ENCODE assay signal across 15 cellular contexts in the genomic region with DNA sequence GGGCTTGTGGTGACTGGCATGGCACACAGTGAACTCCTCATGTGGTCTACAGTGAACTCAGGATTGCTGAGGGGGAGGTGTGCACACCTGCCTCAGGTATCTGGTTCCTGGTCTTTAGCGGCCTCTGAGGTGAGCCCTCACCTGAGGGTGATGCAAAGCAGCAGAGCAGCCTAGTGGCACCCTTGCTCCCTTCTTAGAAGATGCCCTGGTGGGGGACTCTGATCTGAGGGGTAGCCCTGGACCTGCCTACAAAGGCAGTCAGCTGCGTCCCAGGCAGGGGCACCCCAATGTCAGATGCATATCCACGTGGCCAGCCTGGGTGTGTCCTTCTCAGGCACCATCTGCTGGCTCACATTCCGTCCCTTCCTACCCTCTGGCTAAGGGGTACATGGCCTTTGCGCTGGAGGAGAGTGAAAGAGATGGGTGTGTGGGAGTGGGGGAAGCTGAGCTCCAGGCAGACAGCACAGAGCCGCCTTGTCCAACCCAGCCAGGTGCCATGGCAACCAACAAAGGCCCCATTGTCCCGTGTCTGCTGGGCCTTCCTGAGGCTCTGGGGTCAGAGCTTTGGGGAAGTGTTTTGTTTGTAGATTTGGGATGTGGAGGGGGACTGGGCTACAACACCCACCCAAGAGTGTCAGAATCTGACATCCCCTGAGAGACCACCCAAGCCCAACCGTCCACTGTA. TPM values are rescaled to one million over a fixed set of nuclear protein-coding genes. Genes with fewer than 3 reads are reported as not detected.
DNase-seq lines count a peak whose midpoint lies in the region; ATAC-seq and TF ChIP-seq lines count a peak whose summit lies in the region.
"Had no signal": no experiment of that assay in that cellular context is flagged by ENCODE, and none has a peak within 500 bp of the region (broad histone marks: within the 10 kb centered on the region; RNA-seq: fewer than 3 reads in every experiment).

No MANE protein-coding gene starts in this region.

- H3F3A ChIP-seq in PC-3 (ENCODE audit: low read length, unreplicated experiment): no peaks in the 10 kb centered on the region

- H3K4me1 ChIP-seq in HCT116 (ENCODE audit: control insufficient read depth in 1 of 2, insufficient read depth in 2 of 2, low read length in 2 of 2) (peaks cover 20 to 27% of the 10 kb centered on the region in 2 experiments), PC-3 (ENCODE audit: insufficient read depth, low read length) (peaks cover 5% of the 10 kb centered on the region), trophoblast cell (ENCODE audit: control insufficient read depth in 1 of 2, insufficient read depth in 2 of 2, low read length in 2 of 2) (peaks cover 3 to 5% of the 10 kb centered on the region in 2 experiments)

- RAD21 ChIA-PET in HCT116 (lab: Charles Lee; ENCODE audit: low non-redundant PET in 1 of 2, low total read pairs in 2 of 2, uncharacterized antibody in 2 of 2, unreplicated experiment in 2 of 2): interaction anchor here in 1 of 2 experiments (0.7 kb wide), 1 partner anchor 26 kb away, joined by 3 read pairs; no protein-coding TSS in a partner anchor

- H3K9me3 ChIP-seq in HCT116 (ENCODE audit: control insufficient read depth in 1 of 2, insufficient read depth in 1 of 2, low read depth in 1 of 2, low read length in 2 of 2) (no peaks in the 10 kb centered on the region), PC-3 (ENCODE audit: low read length) (no peaks in the 10 kb centered on the region), trophoblast cell (ENCODE audit: insufficient read depth, low read depth, low read length) (no peaks in the 10 kb centered on the region)

- TF ChIP-seq POLR2A in HCT116 (IDR thresholded peaks at IDR 0.05; ENCODE audit: borderline replicate concordance, extremely low read depth, insufficient read depth, insufficient read length): no peak

- no peaks in the 10 kb centered on the region for H3K9me2 ChIP-seq in HCT116 (ENCODE audit: insufficient read depth)
- H3K9me2 ChIP-seq in PC-3 (replicated peaks; ENCODE audit: low read length): no peaks in the 10 kb centered on the region

- H3K14ac ChIP-seq in trophoblast cell (ENCODE audit: low read length): no peak overlapping the region

- no peak overlapping the region for H3K4ac ChIP-seq in trophoblast cell (ENCODE audit: low read depth, low read length)

- H3K9ac ChIP-seq in HCT116 (ENCODE audit: low read length) (no peak overlapping the region), PC-3 (ENCODE audit: low read length) (no peak overlapping the region), trophoblast cell (ENCODE audit: low read length) (no peak overlapping the region)

- H3K18ac ChIP-seq in trophoblast cell (ENCODE audit: low read length): no peak overlapping the region

- H2BK120ac ChIP-seq in trophoblast cell (ENCODE audit: insufficient read depth, low read length, poor library complexity): no peak overlapping the region

- intact Hi-C loops in HCT116 (cut with micrococcal nuclease): no loop called here
- intact Hi-C loops in PC-3 (cut with micrococcal nuclease): no loop called here

- no peak overlapping the region for H2AK5ac ChIP-seq in trophoblast cell (ENCODE audit: low read length)

- no peaks in the 10 kb centered on the region for H3K79me1 ChIP-seq in trophoblast cell (ENCODE audit: low read length)

- CTCF ChIA-PET in HCT116 (lab: Charles Lee): no interaction called here
- CTCF ChIA-PET in PC-3 (lab: Charles Lee): no interaction called here

- H3K4me2 ChIP-seq in HCT116 (ENCODE audit: low read length) (peak overlapping the region; percentile 49), PC-3 (ENCODE audit: low read length) (no peak overlapping the region), trophoblast cell (ENCODE audit: low read length) (no peak overlapping the region)

- H3K36me3 ChIP-seq in HCT116 (ENCODE audit: control insufficient read depth in 1 of 2, insufficient read depth in 2 of 2, low read length in 2 of 2) (no peaks in the 10 kb centered on the region), PC-3 (ENCODE audit: low read depth, low read length) (no peaks in the 10 kb centered on the region), trophoblast cell (ENCODE audit: control insufficient read depth in 1 of 2, insufficient read depth in 2 of 2, low read length in 2 of 2) (no peaks in the 10 kb centered on the region)

- ATAC-seq in HCT116 (peak; percentile 53), PC-3 (peak; percentile 42)
- ATAC-seq: stimulated activated memory B cell treated with anti-CD40 and anti-IgM and Interleukin-4, amounts not matched to agents 10 μg/mL and 1 μg/mL and 100 μg/mL, for 72 hours had no signal

- no peaks in the 10 kb centered on the region for H3K27me3 ChIP-seq in HCT116 (ENCODE audit: insufficient read depth, low read length)
- H3K27me3 ChIP-seq in PC-3 (ENCODE audit: low read length): no peaks in the 10 kb centered on the region
- H3K27me3 ChIP-seq in trophoblast cell (ENCODE audit: insufficient read depth, low read length): no peaks in the 10 kb centered on the region

- no peak overlapping the region for H4K91ac ChIP-seq in trophoblast cell (ENCODE audit: low read depth, low read length)

- H4K8ac ChIP-seq in trophoblast cell (ENCODE audit: low read depth, low read length): no peak overlapping the region

- DNase-seq in HCT116 (ENCODE audit: low read depth, low spot score) (peak; percentile 36), PC-3 (peak; percentile 13), globus pallidus (ENCODE audit: low spot score) (peak; percentile 98), putamen (ENCODE audit: low spot score) (peak; percentile 93), NCI-H524 treated with DMSO at 0.1 percent for 48 hours (lab: John Stamatoyannopoulos, UW) (no peak), NCI-H1105 treated with DMSO at 0.1 percent for 48 hours (lab: John Stamatoyannopoulos, UW) (no peak), trophoblast cell (no peak), HUDEP-2 (lab: John Stamatoyannopoulos, UW; ENCODE audit: unreplicated experiment in 76 of 76) (no peak)
- DNase-seq: activated CD4-positive, alpha-beta T cell treated with anti-CD3 and anti-CD28 coated beads for 1 hour; activated effector memory CD4-positive, alpha-beta T cell treated with anti-CD3 and anti-CD28 coated beads, Interleukin-2, amount 50 U/mL, for 16 hours; CD4-positive, alpha-beta T cell; cortex of kidney; NCI-H1694 treated with DMSO at 0.1 percent for 48 hours; stimulated activated CD4-positive, alpha-beta T cell treated with anti-CD3 and anti-CD28 coated beads, Interleukin-12 subunit alpha, Interleukin-12 subunit beta, amount 100 ng/mL, for 4 hours had no signal

- no peak for TF ChIP-seq RAD21 in HCT116 (IDR thresholded peaks at IDR 0.05; ENCODE audit: low read depth)

- peak overlapping the region in 1 of 2 experiments; percentile 17; a peak in 1 of 4 replicates for H3K4me3 ChIP-seq in HCT116 (replicated peaks in 1 of 2; ENCODE audit: low read depth in 1 of 2, low read length in 2 of 2)
- H3K4me3 ChIP-seq in PC-3 (ENCODE audit: low read length): no peak overlapping the region
- H3K4me3 ChIP-seq in trophoblast cell (ENCODE audit: low read depth, low read length): no peak overlapping the region

- TF ChIP-seq CTCF in HCT116 (IDR thresholded peaks at IDR 0.05 in 2 of 3, conservative IDR thresholded peaks at IDR 0.05 in 1 of 3; ENCODE audit: borderline replicate concordance in 1 of 3, insufficient read depth in 1 of 3, low read depth in 2 of 3, low read length in 2 of 3) (no peak), PC-3 (conservative IDR thresholded peaks at IDR 0.05; ENCODE audit: low read depth, low read length) (no peak)

- H2AFZ ChIP-seq in HCT116 (ENCODE audit: low read depth, low read length, poor library complexity, severe bottlenecking) (no peak overlapping the region), PC-3 (ENCODE audit: low read length) (no peak overlapping the region), trophoblast cell (ENCODE audit: insufficient read depth, low read length, poor library complexity) (no peak overlapping the region)

- BruUV-seq in HCT116 (replicated peaks; lab: Mats Ljungman, UMichigan) (no TSS peak), PC-3 (replicated peaks; lab: Mats Ljungman, UMichigan) (no TSS peak)

- no peaks in the 10 kb centered on the region for H4K20me1 ChIP-seq in HCT116 (ENCODE audit: insufficient read depth)
- H4K20me1 ChIP-seq in PC-3 (ENCODE audit: low read length): no peaks in the 10 kb centered on the region

- H2BK12ac ChIP-seq in trophoblast cell (ENCODE audit: low read length): no peak overlapping the region

- WGBS in trophoblast cell (ENCODE audit: extremely low coverage, insufficient coverage, insufficient read length): no CpG with 5 or more reads among the region's 8 CpGs

- H4K12ac ChIP-seq in trophoblast cell (ENCODE audit: low read depth, low read length): no peak overlapping the region

- no peak overlapping the region for H3K23ac ChIP-seq in trophoblast cell (ENCODE audit: low read length)

- peak overlapping the region; percentile 11; the same call in 1 of the 2 replicates for H3K27ac ChIP-seq in HCT116 (ENCODE audit: low read depth, low read length)
- H3K27ac ChIP-seq in PC-3 (ENCODE audit: low read length): no peak overlapping the region
- H3K27ac ChIP-seq in trophoblast cell (ENCODE audit: low read depth, low read length): no peak overlapping the region

- no peak overlapping the region for H2BK5ac ChIP-seq in trophoblast cell (ENCODE audit: low read depth, low read length, poor library complexity)

- H3K79me2 ChIP-seq in HCT116 (ENCODE audit: insufficient read depth, low read length): no peaks in the 10 kb centered on the region
- H3K79me2 ChIP-seq in PC-3 (ENCODE audit: low read length): no peaks in the 10 kb centered on the region
- H3K79me2 ChIP-seq in trophoblast cell (ENCODE audit: control insufficient read depth, insufficient read depth, low read length, poor library complexity): no peaks in the 10 kb centered on the region

- POLR2A ChIA-PET in HCT116 (lab: Charles Lee) (interaction anchor here (0.5 kb wide), 1 partner anchor 54 kb away, joined by 5 read pairs; no protein-coding TSS in a partner anchor), PC-3 (lab: Charles Lee; ENCODE audit: unreplicated experiment) (no interaction called here)

TF ChIP-seq in HCT116, 20 proteins besides CTCF, POLR2A, EP300 and RAD21 (continues in another document):
- TF ChIP-seq CEBPB (IDR thresholded peaks at IDR 0.05; ENCODE audit: low read depth) (no peak), ZFX (IDR thresholded peaks at IDR 0.05) (no peak)

RNA-seq across cellular contexts. Expression of gene PLEKHB1, which starts 5.8 kb away (rescaled TPM):
- total RNA-seq in HCT116 (2021; ENCODE audit: unreplicated experiment) (22.9 TPM), PC-3 (2014; rRNA removed) (4.6 and 10.6 TPM in 2 replicates)
- 14.5 and 18.7 TPM in 2 replicates for polyA plus RNA-seq in HCT116 (2012)
- 0.12 and 0.34 TPM in 2 replicates for polyA plus RNA-seq in trophoblast cell (2013)

RNA-seq across cellular contexts. Expression of gene FAM168A, which starts 54.3 kb away (rescaled TPM):
- 31.5 TPM for total RNA-seq in HCT116 (2021; ENCODE audit: unreplicated experiment)
- polyA plus RNA-seq in HCT116 (2012): 17.5 and 19.7 TPM in 2 replicates
- total RNA-seq in PC-3 (2014; rRNA removed): 24.5 and 27.8 TPM in 2 replicates
- polyA plus RNA-seq in trophoblast cell (2013): 14.0 and 14.1 TPM in 2 replicates

Comparison
In these comparisons a context has a peak if more than half of its experiments do, and no peak if none do; other contexts are left out.
1. DNase-seq: peak in HCT116 (single experiment), PC-3 (single experiment), globus pallidus (single experiment) and putamen (single experiment); none in NCI-H524 treated with DMSO at 0.1 percent for 48 hours (single experiment), NCI-H1105 treated with DMSO at 0.1 percent for 48 hours (single experiment), trophoblast cell (0 of 2) and HUDEP-2 (0 of 76).